ENCODE assay signal across 15 cellular contexts in the genomic region with DNA sequence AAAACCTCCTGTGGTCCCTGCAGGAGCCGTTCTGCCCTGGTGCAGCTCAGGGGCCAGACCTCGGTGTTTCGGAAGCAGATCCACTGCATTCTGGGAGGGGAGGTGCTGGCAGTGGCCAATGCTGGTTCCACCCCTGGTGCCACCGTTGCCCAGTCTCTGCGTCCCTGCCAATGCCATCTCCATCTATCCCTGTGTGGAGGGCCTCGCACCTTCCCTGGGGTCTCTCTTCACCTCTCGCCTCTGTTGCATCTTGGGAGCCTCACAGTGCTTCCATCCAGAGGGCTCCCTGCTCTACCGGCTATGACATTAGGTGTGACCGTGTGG. TPM values are rescaled to one million over a fixed set of nuclear protein-coding genes. Genes with fewer than 3 reads are reported as not detected.
DNase-seq lines count a peak whose midpoint lies in the region; ATAC-seq and TF ChIP-seq lines count a peak whose summit lies in the region.
"Had no signal": no experiment of that assay in that cellular context is flagged by ENCODE, and none has a peak within 500 bp of the region (broad histone marks: within the 10 kb centered on the region; RNA-seq: fewer than 3 reads in every experiment).

No MANE protein-coding gene starts in this region.

- intact Hi-C loops in adrenal gland (cut with DNase I) (loop anchor here in 1 of 2 donors (10.0 kb wide), 2 partner anchors 47 to 73 kb away; no protein-coding TSS in a partner anchor), prostate gland (cut with DNase I) (no loop called here)

- TF ChIP-seq CTCF in C4-2B (conservative IDR thresholded peaks at IDR 0.05) (no peak), adrenal gland (IDR thresholded peaks at IDR 0.05) (no peak), fibroblast of villous mesenchyme (IDR thresholded peaks at IDR 0.05; ENCODE audit: insufficient read depth, low read depth, low read length) (no peak), prostate gland (IDR thresholded peaks at IDR 0.05) (no peak), foreskin fibroblast (IDR thresholded peaks at IDR 0.05; ENCODE audit: low read depth, low read length) (no peak)

- H3K9me3 ChIP-seq in adrenal gland (replicated peaks in 1 of 3) = no peaks in the 10 kb centered on the region
- no peaks in the 10 kb centered on the region for H3K9me3 ChIP-seq in prostate gland
- H3K9me3 ChIP-seq: BE2C, heart left ventricle had no signal

- H3K27ac ChIP-seq in C4-2B = peak overlapping the region; percentile 67
- peak overlapping the region in 4 of 5 donors; percentile 71 to 96 (median 86) for H3K27ac ChIP-seq in adrenal gland
- peak overlapping the region; percentile 75 to 83 for H3K27ac ChIP-seq in prostate gland
- H3K27ac ChIP-seq: parathyroid adenoma had no signal

- H3K36me3 ChIP-seq in adrenal gland (replicated peaks in 1 of 2) (no peaks in the 10 kb centered on the region), prostate gland (no peaks in the 10 kb centered on the region)
- H3K36me3 ChIP-seq: heart left ventricle had no signal

- 35 to 72% (median 41%) methylated on average over 6 to 9 of the region's 9 CpGs for WGBS in adrenal gland, 4 donors
- 48% methylated on average over 9 of the region's 9 CpGs for WGBS in prostate gland

- no peak for ATAC-seq in GM18909 (IDR thresholded peaks at IDR 0.05; ENCODE audit: poor library complexity, unreplicated experiment)
- ATAC-seq: activated CD4-positive, alpha-beta T cell treated with anti-CD3 and anti-CD28 coated beads for 36 hours; effector memory CD8-positive, alpha-beta T cell; T-helper 17 cell had no signal

- peaks cover 30 to 49% of the 10 kb centered on the region in 2 donors for H3K4me1 ChIP-seq in adrenal gland (replicated peaks in 1 of 2)
- H3K4me1 ChIP-seq in prostate gland (replicated peaks) = peaks cover 6% of the 10 kb centered on the region
- H3K4me1 ChIP-seq: parathyroid adenoma had no signal

- DNase-seq in adrenal gland = no peak
- no peak for DNase-seq in fibroblast of villous mesenchyme (ENCODE audit: low read depth)
- DNase-seq in prostate gland (ENCODE audit: low spot score) = no peak
- no peak for DNase-seq in foreskin fibroblast
- DNase-seq in NCI-H1930 (lab: John Stamatoyannopoulos, UW) = no peak
- DNase-seq in HCEC 1CT = no peak
- DNase-seq: activated T-cell treated with anti-CD3 and anti-CD28 coated beads, Interleukin-2, amount 50 U/mL, for 1 hour; effector memory CD8-positive, alpha-beta T cell; T-helper 17 cell had no signal

- peak overlapping the region in 1 of 4 donors; percentile 44 for H3K4me3 ChIP-seq in adrenal gland
- peak overlapping the region; percentile 26 for H3K4me3 ChIP-seq in fibroblast of villous mesenchyme (ENCODE audit: low read depth, low read length)
- H3K4me3 ChIP-seq in prostate gland = peak overlapping the region in 1 of 2 donors; percentile 16
- no peak overlapping the region for H3K4me3 ChIP-seq in foreskin fibroblast (ENCODE audit: low read depth in 1 of 2, low read length in 2 of 2)

- H3K27me3 ChIP-seq in adrenal gland = no peaks in the 10 kb centered on the region
- H3K27me3 ChIP-seq in prostate gland (replicated peaks; ENCODE audit: insufficient read depth) = no peaks in the 10 kb centered on the region
- H3K27me3 ChIP-seq: BE2C, heart left ventricle had no signal

- TF ChIP-seq POLR2A in adrenal gland (IDR thresholded peaks at IDR 0.05) (no peak), prostate gland (IDR thresholded peaks at IDR 0.05) (no peak)

RNA-seq across cellular contexts. Expression of a gene that starts 15.3 kb away (rescaled TPM):
- 10 to 100 TPM; 21.7 to 87.6 (median 44.5) TPM for total RNA-seq in adrenal gland
- 10 to 100 TPM; 18.5 to 33.8 (median 21.8) TPM for polyA plus RNA-seq in adrenal gland
- 30.0 and 42.7 TPM in 2 replicates for total RNA-seq in fibroblast of villous mesenchyme
- total RNA-seq in prostate gland = 10 to 100 TPM; 19.1 to 28.5 TPM
